12 cellular contexts compared by ENCODE assay signal in genomic region chr11:66011785-66012303, GRCh38. TPM values are rescaled to one million over a fixed set of nuclear protein-coding genes. Genes with fewer than 3 reads are reported as not detected.
DNase-seq lines count a peak whose midpoint lies in the region; ATAC-seq and TF ChIP-seq lines count a peak whose summit lies in the region.
"Had no signal": no experiment of that assay in that cellular context is flagged by ENCODE, and none has a peak within 500 bp of the region (broad histone marks: within the 10 kb centered on the region; RNA-seq: fewer than 3 reads in every experiment).

A gene with protein sequence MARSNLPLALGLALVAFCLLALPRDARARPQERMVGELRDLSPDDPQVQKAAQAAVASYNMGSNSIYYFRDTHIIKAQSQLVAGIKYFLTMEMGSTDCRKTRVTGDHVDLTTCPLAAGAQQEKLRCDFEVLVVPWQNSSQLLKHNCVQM (plus strand): TSS chr11:66012008. CDS start chr11:66012045, 37 bp downstream.

- no peak for DNase-seq in activated CD4-positive, alpha-beta T cell treated with anti-CD3 and anti-CD28 coated beads for 36 hours
- DNase-seq in activated CD4-positive, alpha-beta T cell treated with anti-CD3 and anti-CD28 coated beads, Interleukin-2, amount 50 U/mL, for 48 hours: no peak
- DNase-seq in ascending aorta (ENCODE audit: low spot score in 2 of 2): no peak
- DNase-seq in left colon: no peak
- DNase-seq in activated gamma-delta T cell (lab: John Stamatoyannopoulos, UW): no peak
- no peak for DNase-seq in NCI-H446 (lab: John Stamatoyannopoulos, UW)
- DNase-seq: activated B cell treated with CpG ODN at 0.5 μM for 24 hours; activated naive CD4-positive, alpha-beta T cell treated with anti-CD3 and anti-CD28 coated beads, Interleukin-2, amount 10 ng/mL, durations not matched to agents 7 days and 5 days; immature natural killer cell; NCI-H187 had no signal

- H3K36me3 ChIP-seq in ascending aorta: no peaks in the 10 kb centered on the region
- H3K36me3 ChIP-seq in thymus (ENCODE audit: control insufficient read depth, insufficient read depth): peaks cover under 1% of the 10 kb centered on the region

- no peaks in the 10 kb centered on the region for H3K9me3 Mint-ChIP-seq in activated CD4-positive, alpha-beta T cell treated with anti-CD3 and anti-CD28 coated beads for 36 hours (ENCODE audit: low read depth)
- H3K9me3 Mint-ChIP-seq: activated B cell treated with CpG ODN at 0.5 μM for 24 hours; activated naive CD4-positive, alpha-beta T cell treated with anti-CD3 and anti-CD28 coated beads, Interleukin-2, amount 10 ng/mL, durations not matched to agents 7 days and 5 days; immature natural killer cell had no signal

- H3K36me3 Mint-ChIP-seq in activated CD4-positive, alpha-beta T cell treated with anti-CD3 and anti-CD28 coated beads for 36 hours (ENCODE audit: low read depth): no peaks in the 10 kb centered on the region
- H3K36me3 Mint-ChIP-seq: activated naive CD4-positive, alpha-beta T cell treated with anti-CD3 and anti-CD28 coated beads, Interleukin-2, amount 10 ng/mL, durations not matched to agents 7 days and 5 days; immature natural killer cell had no signal

- intact Hi-C loops in activated CD4-positive, alpha-beta T cell treated with anti-CD3 and anti-CD28 coated beads for 36 hours (cut with DNase I, micrococcal nuclease): no loop called here
- intact Hi-C loops in ascending aorta (cut with DNase I): no loop called here
- intact Hi-C loops in left colon (cut with DNase I, micrococcal nuclease): no loop called here

- peaks cover 18% of the 10 kb centered on the region for H3K27me3 Mint-ChIP-seq in activated CD4-positive, alpha-beta T cell treated with anti-CD3 and anti-CD28 coated beads for 36 hours

- ATAC-seq in activated CD4-positive, alpha-beta T cell treated with anti-CD3 and anti-CD28 coated beads for 36 hours: peak; percentile 42
- peak; percentile 29 for ATAC-seq in left colon
- no peak for ATAC-seq in GM19328 (IDR thresholded peaks at IDR 0.05; ENCODE audit: unreplicated experiment)

- TF ChIP-seq CTCF in ascending aorta (IDR thresholded peaks at IDR 0.05): no peak

- H3K27me3 ChIP-seq in ascending aorta (no peaks in the 10 kb centered on the region), thymus (ENCODE audit: control insufficient read depth, insufficient read depth) (peaks cover 12% of the 10 kb centered on the region)

- POLR2A ChIA-PET in activated CD4-positive, alpha-beta T cell treated with anti-CD3 and anti-CD28 coated beads for 36 hours (lab: Charles Lee): no interaction called here

- H3K27ac Mint-ChIP-seq in activated CD4-positive, alpha-beta T cell treated with anti-CD3 and anti-CD28 coated beads for 36 hours: no peak within 1 kb of the TSS
- H3K27ac Mint-ChIP-seq: activated B cell treated with CpG ODN at 0.5 μM for 24 hours; activated naive CD4-positive, alpha-beta T cell treated with anti-CD3 and anti-CD28 coated beads, Interleukin-2, amount 10 ng/mL, durations not matched to agents 7 days and 5 days; immature natural killer cell had no signal

- no peaks in the 10 kb centered on the region for H3K4me1 Mint-ChIP-seq in activated CD4-positive, alpha-beta T cell treated with anti-CD3 and anti-CD28 coated beads for 36 hours
- H3K4me1 Mint-ChIP-seq: activated B cell treated with CpG ODN at 0.5 μM for 24 hours, immature natural killer cell had no signal

- H3K4me3 Mint-ChIP-seq in activated CD4-positive, alpha-beta T cell treated with anti-CD3 and anti-CD28 coated beads for 36 hours: no peak within 1 kb of the TSS
- H3K4me3 Mint-ChIP-seq: activated B cell treated with CpG ODN at 0.5 μM for 24 hours; activated naive CD4-positive, alpha-beta T cell treated with anti-CD3 and anti-CD28 coated beads, Interleukin-2, amount 10 ng/mL, durations not matched to agents 7 days and 5 days had no signal

- H3K4me1 ChIP-seq in ascending aorta (peaks cover 27 to 59% of the 10 kb centered on the region in 2 donors), thymus (ENCODE audit: control insufficient read depth, insufficient read depth, low read length) (peaks cover 2% of the 10 kb centered on the region)

- CTCF ChIA-PET in activated CD4-positive, alpha-beta T cell treated with anti-CD3 and anti-CD28 coated beads for 36 hours (lab: Charles Lee): interaction anchor here (0.7 to 3.3 kb wide), 5 partner anchors 9 to 251 kb away, joined by 3 to 16 read pairs (median 4); partner anchors contain the start of gene BANF1

- H3K27ac ChIP-seq in ascending aorta (peak within 1 kb of the TSS; percentile 94 to 95), thymus (ENCODE audit: low read depth) (no peak within 1 kb of the TSS)

- H3K9me3 ChIP-seq in ascending aorta (no peaks in the 10 kb centered on the region), thymus (ENCODE audit: control insufficient read depth) (no peaks in the 10 kb centered on the region)

- 8% methylated on average over 61 of the region's 61 CpGs for WGBS in thymus

- H3K4me3 ChIP-seq in ascending aorta (peak within 1 kb of the TSS; percentile 6 to 8), thymus (ENCODE audit: low read length) (peak within 1 kb of the TSS; percentile 10)

RNA-seq across cellular contexts. Expression of the gene that starts here (rescaled TPM):
- total RNA-seq in activated CD4-positive, alpha-beta T cell treated with anti-CD3 and anti-CD28 coated beads for 36 hours: not detected
- total RNA-seq in ascending aorta (4.4 TPM), left colon (not detected)
- polyA plus RNA-seq in thymus: 23.0 TPM
- total RNA-seq: activated B cell treated with CpG ODN at 0.5 μM for 24 hours had no signal
- polyA plus RNA-seq: immature natural killer cell had no signal

Comparison
In these comparisons a context has a peak if more than half of its experiments do, and no peak if none do; other contexts are left out.
1. Peak in ATAC-seq in activated CD4-positive, alpha-beta T cell treated with anti-CD3 and anti-CD28 coated beads for 36 hours; RNA of the gene not detected or under 1 TPM.
2. Peak in ATAC-seq in left colon; RNA of the gene not detected or under 1 TPM.